8 cellular contexts compared by ENCODE assay signal in genomic region chr5:151093476-151093889, GRCh38. TPM values are rescaled to one million over a fixed set of nuclear protein-coding genes. Genes with fewer than 3 reads are reported as not detected.
DNase-seq lines count a peak whose midpoint lies in the region; ATAC-seq and TF ChIP-seq lines count a peak whose summit lies in the region.

No MANE protein-coding gene starts in this region.

- peaks cover 4% of the 10 kb centered on the region for H3K36me3 Mint-ChIP-seq in CD4-positive, alpha-beta T cell (ENCODE audit: low read depth)
- H3K36me3 Mint-ChIP-seq in effector memory CD8-positive, alpha-beta T cell (ENCODE audit: insufficient read depth): peaks cover 12% of the 10 kb centered on the region
- no peaks in the 10 kb centered on the region for H3K36me3 Mint-ChIP-seq in neural progenitor cell

- peaks cover 42% of the 10 kb centered on the region for H3K4me1 ChIP-seq in PC-3 (ENCODE audit: insufficient read depth, low read length)
- H3K4me1 ChIP-seq in neural progenitor cell: peaks cover 5% of the 10 kb centered on the region

- H3K4me3 Mint-ChIP-seq in CD4-positive, alpha-beta T cell: peak overlapping the region; percentile 40
- H3K4me3 Mint-ChIP-seq in effector memory CD8-positive, alpha-beta T cell: peak overlapping the region; percentile 73 to 78
- no peak overlapping the region for H3K4me3 Mint-ChIP-seq in neural progenitor cell

- peaks cover 73% of the 10 kb centered on the region for H3K4me1 Mint-ChIP-seq in CD4-positive, alpha-beta T cell (ENCODE audit: low read depth)
- peaks cover 52 to 55% of the 10 kb centered on the region in 2 donors for H3K4me1 Mint-ChIP-seq in effector memory CD8-positive, alpha-beta T cell (ENCODE audit: low read depth in 2 of 2)
- H3K4me1 Mint-ChIP-seq in neural progenitor cell: peaks cover 22% of the 10 kb centered on the region

- peak overlapping the region; percentile 48 for H3K27ac ChIP-seq in CD4-positive, alpha-beta T cell (ENCODE audit: low read depth, low read length)
- H3K27ac ChIP-seq in PC-3 (ENCODE audit: low read length) (peak overlapping the region; percentile 96), neural progenitor cell (no peak overlapping the region)

- no peaks in the 10 kb centered on the region for H3K9me3 ChIP-seq in CD4-positive, alpha-beta T cell (ENCODE audit: control insufficient read depth, low read length)
- H3K9me3 ChIP-seq in PC-3 (ENCODE audit: low read length) (no peaks in the 10 kb centered on the region), neural progenitor cell (ENCODE audit: low read depth) (no peaks in the 10 kb centered on the region)

- H3K27me3 Mint-ChIP-seq in CD4-positive, alpha-beta T cell: no peaks in the 10 kb centered on the region
- H3K27me3 Mint-ChIP-seq in effector memory CD8-positive, alpha-beta T cell: no peaks in the 10 kb centered on the region
- H3K27me3 Mint-ChIP-seq in neural progenitor cell (ENCODE audit: insufficient read depth, low read depth): peaks cover 12% of the 10 kb centered on the region

- ATAC-seq in CD4-positive, alpha-beta T cell (ENCODE audit: poor library complexity): peak; percentile 18
- ATAC-seq in PC-3 (peak; percentile 43), omental fat pad (ENCODE audit: low FRiP score) (peak; percentile 83)
- ATAC-seq in effector memory CD8-positive, alpha-beta T cell (replicated peaks): peak; percentile 32

- peak overlapping the region; percentile 58 for H3K4me2 ChIP-seq in PC-3 (ENCODE audit: low read length)
- H3K4me2 ChIP-seq in neural progenitor cell: no peak overlapping the region

- peaks cover 6% of the 10 kb centered on the region for H3F3A ChIP-seq in PC-3 (ENCODE audit: low read length, unreplicated experiment)
- no peaks in the 10 kb centered on the region for H3F3A ChIP-seq in neural progenitor cell (ENCODE audit: low read depth)

- no peak for TF ChIP-seq CTCF in CD4-positive, alpha-beta T cell (IDR thresholded peaks at IDR 0.05)
- TF ChIP-seq CTCF in PC-3 (conservative IDR thresholded peaks at IDR 0.05; ENCODE audit: low read depth, low read length): no peak
- TF ChIP-seq CTCF in omental fat pad (IDR thresholded peaks at IDR 0.05): no peak
- no peak for TF ChIP-seq CTCF in neural progenitor cell (IDR thresholded peaks at IDR 0.05)

- H2AFZ ChIP-seq in PC-3 (ENCODE audit: low read length): no peak overlapping the region
- H2AFZ ChIP-seq in neural progenitor cell (replicated peaks): no peak overlapping the region

- no peak for DNase-seq in CD4-positive, alpha-beta T cell
- DNase-seq in GOT3 (lab: John Stamatoyannopoulos, UW) (peak; percentile 48), PC-3 (peak; percentile 87), omental fat pad (ENCODE audit: low spot score) (no peak), neural progenitor cell (ENCODE audit: low spot score) (no peak), NCI-H446 treated with DMSO at 0.1 percent for 48 hours (lab: John Stamatoyannopoulos, UW) (no peak), HuH-7.5 (ENCODE audit: low spot score) (no peak)
- DNase-seq in effector memory CD8-positive, alpha-beta T cell: no peak

- H3K36me3 ChIP-seq in PC-3 (ENCODE audit: low read depth, low read length) (no peaks in the 10 kb centered on the region), neural progenitor cell (no peaks in the 10 kb centered on the region)

- H3K79me2 ChIP-seq in PC-3 (ENCODE audit: low read length) (no peaks in the 10 kb centered on the region), neural progenitor cell (ENCODE audit: low read depth) (no peaks in the 10 kb centered on the region)

- peak overlapping the region; percentile 80 for H3K27ac Mint-ChIP-seq in CD4-positive, alpha-beta T cell
- H3K27ac Mint-ChIP-seq in effector memory CD8-positive, alpha-beta T cell: peak overlapping the region; percentile 91 to 99
- H3K27ac Mint-ChIP-seq in neural progenitor cell: no peak overlapping the region

- H3K9me2 ChIP-seq in PC-3 (replicated peaks; ENCODE audit: low read length): no peaks in the 10 kb centered on the region

- intact Hi-C loops in CD4-positive, alpha-beta T cell (cut with DNase I, micrococcal nuclease): no loop called here
- intact Hi-C loops in PC-3 (cut with micrococcal nuclease): loop anchor here (1.0 kb wide), 1 partner anchor 10 kb away; no protein-coding TSS in a partner anchor

- POLR2A ChIA-PET in CD4-positive, alpha-beta T cell (lab: Charles Lee): interaction anchor here (0.8 to 1.4 kb wide), 6 partner anchors 10 to 33 kb away, joined by 3 to 5 read pairs (median 3); no protein-coding TSS in a partner anchor
- POLR2A ChIA-PET in PC-3 (lab: Charles Lee; ENCODE audit: unreplicated experiment): interaction anchor here (0.6 kb wide), 1 partner anchor 18 kb away, joined by 3 read pairs; no protein-coding TSS in a partner anchor

- no peaks in the 10 kb centered on the region for H3K27me3 ChIP-seq in CD4-positive, alpha-beta T cell (ENCODE audit: control insufficient read depth, insufficient read depth, low read length)
- H3K27me3 ChIP-seq in PC-3 (ENCODE audit: low read length) (no peaks in the 10 kb centered on the region), neural progenitor cell (no peaks in the 10 kb centered on the region)

- H3K9ac ChIP-seq in PC-3 (ENCODE audit: low read length) (peak overlapping the region; percentile 74), neural progenitor cell (no peak overlapping the region)

- peak overlapping the region; percentile 18; the same call in 1 of the 2 replicates for H3K4me3 ChIP-seq in PC-3 (ENCODE audit: low read length)
- H3K4me3 ChIP-seq in neural progenitor cell: no peak overlapping the region

- H4K20me1 ChIP-seq in PC-3 (ENCODE audit: low read length) (no peaks in the 10 kb centered on the region), neural progenitor cell (ENCODE audit: low read depth) (no peaks in the 10 kb centered on the region)

- CTCF ChIA-PET in CD4-positive, alpha-beta T cell (lab: Charles Lee): interaction anchor here (0.8 to 2.5 kb wide), 5 partner anchors 15 to 72 kb away, joined by 3 to 12 read pairs (median 4); no protein-coding TSS in a partner anchor
- CTCF ChIA-PET in PC-3 (lab: Charles Lee): interaction anchor here (0.8 kb wide), 1 partner anchor 45 kb away, joined by 4 read pairs; no protein-coding TSS in a partner anchor

- H3K9me3 Mint-ChIP-seq in CD4-positive, alpha-beta T cell: no peaks in the 10 kb centered on the region
- no peaks in the 10 kb centered on the region for H3K9me3 Mint-ChIP-seq in effector memory CD8-positive, alpha-beta T cell
- no peaks in the 10 kb centered on the region for H3K9me3 Mint-ChIP-seq in neural progenitor cell

- TSS peak; percentile 27 for BruUV-seq in PC-3 (replicated peaks; lab: Mats Ljungman, UMichigan)

RNA-seq across cellular contexts. Expression of gene TNIP1, which starts 12.6 kb away (rescaled TPM):
- 100 to 1,000 TPM; 110 to 115 TPM for total RNA-seq in CD4-positive, alpha-beta T cell
- total RNA-seq in PC-3 (2014; rRNA removed) (90.0 and 139 TPM in 2 replicates), omental fat pad (100 to 1,000 TPM in 3 of 4 donors, 10 to 100 TPM in 1; 96.7 to 189 (median 149) TPM), neural progenitor cell (ENCODE audit: low replicate concordance) (33.5 and 49.7 TPM in 2 replicates)

Comparison
In these comparisons a context has a peak if more than half of its experiments do, and no peak if none do; other contexts are left out.
1. ATAC-seq: peak in every context shown above with its lines; median percentile 83 in omental fat pad; 43 in PC-3; 32 in effector memory CD8-positive, alpha-beta T cell; 18 in CD4-positive, alpha-beta T cell.
2. DNase-seq: peak in GOT3 (single experiment) and PC-3 (single experiment); none in CD4-positive, alpha-beta T cell (0 of 10), effector memory CD8-positive, alpha-beta T cell (0 of 3), omental fat pad (single experiment), neural progenitor cell (single experiment), NCI-H446 treated with DMSO at 0.1 percent for 48 hours (single experiment) and HuH-7.5 (single experiment).